ENCODE assay signal across 11 cellular contexts in the genomic region with DNA sequence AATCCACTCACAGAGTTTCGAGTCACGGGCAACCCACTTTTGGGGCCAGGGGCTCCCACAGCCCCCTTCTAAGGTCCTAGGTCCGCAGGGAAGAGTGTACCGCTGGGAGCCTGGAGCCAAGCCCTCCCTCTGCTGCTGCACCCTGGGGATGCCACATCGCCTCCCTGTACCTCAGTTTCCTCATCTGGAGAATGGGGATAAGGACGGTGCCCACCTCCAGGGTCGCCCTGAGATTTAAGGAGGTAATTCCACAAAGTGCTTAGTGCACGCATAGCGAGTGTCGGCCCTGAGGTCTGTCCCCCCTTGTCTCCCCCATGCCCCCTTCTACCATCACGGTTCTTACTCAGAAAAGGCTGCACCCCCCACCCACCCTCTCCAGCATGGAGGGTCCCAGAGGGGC.
"Had no signal": no experiment of that assay in that cellular context is flagged by ENCODE, and none has a peak within 500 bp of the region (broad histone marks: within the 10 kb centered on the region; RNA-seq: fewer than 3 reads in every experiment).

No MANE protein-coding gene starts in this region.

- H3K4me3 ChIP-seq: SK-N-MC, suprapubic skin had no signal

- H3K36me3 ChIP-seq: suprapubic skin had no signal

- H3K27ac ChIP-seq: neutrophil, SK-N-MC, suprapubic skin had no signal

- H3K27me3 ChIP-seq: neutrophil, suprapubic skin had no signal

- H3K9me3 ChIP-seq: neutrophil, suprapubic skin had no signal

- ATAC-seq: activated naive CD8-positive, alpha-beta T cell treated with anti-CD3 and anti-CD28 coated beads, Interleukin-2, amount 50 U/mL, for 24 hours; activated T-helper 17 cell treated with anti-CD3 and anti-CD28 coated beads, Interleukin-2, amount 50 U/mL, for 72 hours; stimulated activated naive CD8-positive, alpha-beta T cell treated with anti-CD3 and anti-CD28 coated beads, Interleukin-15, Interleukin-2, amounts not matched to agents 100 U/mL and 50 U/mL, for 24 hours had no signal

- DNase-seq: activated CD4-positive, CD25-positive, alpha-beta regulatory T cell treated with anti-CD3 and anti-CD28 coated beads, Interleukin-2, amount 50 U/mL, for 72 hours; activated naive CD4-positive, alpha-beta T cell treated with anti-CD3 and anti-CD28 coated beads for 36 hours; activated naive CD8-positive, alpha-beta T cell treated with anti-CD3 and anti-CD28 coated beads, Interleukin-2, amount 50 U/mL, for 24 hours; foreskin fibroblast; kidney glomerular epithelial cell; stimulated activated naive CD8-positive, alpha-beta T cell treated with anti-CD3 and anti-CD28 coated beads, Interleukin-15, Interleukin-2, amounts not matched to agents 100 U/mL and 50 U/mL, for 24 hours; trophoblast cell had no signal
